In the genomic region with DNA sequence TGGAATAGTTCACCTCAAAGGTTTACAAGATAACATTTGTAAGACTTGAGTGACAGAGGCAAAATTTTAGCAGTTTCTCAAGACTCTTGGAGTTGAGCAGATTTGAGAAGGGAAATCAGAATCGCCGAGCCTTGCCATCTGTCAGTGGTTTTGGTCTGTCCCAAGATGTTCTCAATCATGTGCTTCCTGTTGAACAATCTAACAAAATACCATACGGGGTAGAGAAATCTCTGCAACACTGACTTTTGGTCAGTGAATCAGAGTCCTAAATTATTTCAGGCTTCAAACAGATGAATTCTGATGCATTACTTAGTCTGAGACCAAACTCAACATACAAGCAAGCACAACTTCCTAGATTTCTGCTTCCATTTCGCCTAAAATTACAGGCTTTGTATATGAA, we compare ENCODE assay signal across 13 cellular contexts. TPM values are rescaled to one million over a fixed set of nuclear protein-coding genes. Genes with fewer than 3 reads are reported as not detected.
DNase-seq lines count a peak whose midpoint lies in the region; ATAC-seq and TF ChIP-seq lines count a peak whose summit lies in the region.
"Had no signal": no experiment of that assay in that cellular context is flagged by ENCODE, and none has a peak within 500 bp of the region (broad histone marks: within the 10 kb centered on the region; RNA-seq: fewer than 3 reads in every experiment).

No MANE protein-coding gene starts in this region.

- H3F3A ChIP-seq in GM23248 (ENCODE audit: insufficient read depth) = peaks cover 59% of the 10 kb centered on the region
- peaks cover 29% of the 10 kb centered on the region for H3F3A ChIP-seq in smooth muscle cell (ENCODE audit: low read depth)

- H3K9me3 ChIP-seq in GM23248 (ENCODE audit: low read depth) (no peaks in the 10 kb centered on the region), smooth muscle cell (replicated peaks; ENCODE audit: low read depth) (no peaks in the 10 kb centered on the region)
- H3K9me3 ChIP-seq: Peyer's patch had no signal

- peak overlapping the region in 1 of 3 donors; percentile 33 for H3K4me3 Mint-ChIP-seq in T-cell
- H3K4me3 Mint-ChIP-seq in activated T-cell treated with anti-CD3 and anti-CD28 coated beads, Interleukin-2, amount 50 U/mL, for 24 hours = no peak overlapping the region
- H3K4me3 Mint-ChIP-seq: activated CD8-positive, alpha-beta T cell treated with anti-CD3 and anti-CD28 coated beads, Interleukin-2, amount 10 ng/mL, durations not matched to agents 7 days and 5 days; endodermal cell; natural killer cell had no signal

- H3K27ac ChIP-seq in GM23248 = peak overlapping the region; percentile 12; the same call in 1 of the 2 replicates
- H3K27ac ChIP-seq in smooth muscle cell (ENCODE audit: low read depth) = peak overlapping the region; percentile 78

- H3K9me3 Mint-ChIP-seq in T-cell = no peaks in the 10 kb centered on the region
- H3K9me3 Mint-ChIP-seq in activated T-cell treated with anti-CD3 and anti-CD28 coated beads, Interleukin-2, amount 50 U/mL, for 24 hours = no peaks in the 10 kb centered on the region
- H3K9me3 Mint-ChIP-seq: endodermal cell, natural killer cell had no signal

- H3K79me2 ChIP-seq in GM23248 (ENCODE audit: insufficient read depth) = peaks cover 21% of the 10 kb centered on the region
- peaks cover 45% of the 10 kb centered on the region for H3K79me2 ChIP-seq in smooth muscle cell (ENCODE audit: low read depth)

- 19 to 25% methylated on average over 4 of the region's 4 CpGs for WGBS in GM23248 (ENCODE audit: low coverage in 1 of 2, low lambda C conversion rate in 2 of 2, missing lambda C conversion rate in 2 of 2), 2 experiments
- 68% methylated on average over 4 of the region's 4 CpGs for WGBS in smooth muscle cell (ENCODE audit: low lambda C conversion rate)

- H3K4me2 ChIP-seq in GM23248 (ENCODE audit: unreplicated experiment) (peak overlapping the region; percentile 95), smooth muscle cell (peak overlapping the region; percentile 87)

- H3K4me3 ChIP-seq in GM23248 (peak overlapping the region; percentile 73), foreskin fibroblast (ENCODE audit: low read depth in 1 of 2, low read length in 2 of 2) (peak overlapping the region in 1 of 2 donors; percentile 73), smooth muscle cell (peak overlapping the region; percentile 75)

- H2AFZ ChIP-seq in GM23248 = peak overlapping the region; percentile 17; the same call in 1 of the 2 replicates
- H2AFZ ChIP-seq in smooth muscle cell (ENCODE audit: low read depth) = no peak overlapping the region

- H3K27ac Mint-ChIP-seq in T-cell = no peak overlapping the region
- no peak overlapping the region for H3K27ac Mint-ChIP-seq in activated T-cell treated with anti-CD3 and anti-CD28 coated beads, Interleukin-2, amount 50 U/mL, for 24 hours
- H3K27ac Mint-ChIP-seq: activated CD8-positive, alpha-beta T cell treated with anti-CD3 and anti-CD28 coated beads, Interleukin-2, amount 10 ng/mL, durations not matched to agents 7 days and 5 days; endodermal cell; natural killer cell had no signal

- peaks cover 45 to 53% (median 51%) of the 10 kb centered on the region in 3 donors for H3K4me1 Mint-ChIP-seq in T-cell
- H3K4me1 Mint-ChIP-seq in activated T-cell treated with anti-CD3 and anti-CD28 coated beads, Interleukin-2, amount 50 U/mL, for 24 hours (ENCODE audit: low read depth) = peaks cover 47% of the 10 kb centered on the region

- no peak for ATAC-seq in T-cell (replicated peaks in 1 of 4)
- ATAC-seq in HG03097 (IDR thresholded peaks at IDR 0.05; ENCODE audit: low FRiP score, unreplicated experiment) = no peak
- ATAC-seq: activated CD8-positive, alpha-beta T cell treated with anti-CD3 and anti-CD28 coated beads, Interleukin-2, amount 10 ng/mL, durations not matched to agents 7 days and 5 days; natural killer cell had no signal

- no peaks in the 10 kb centered on the region for H3K9me2 ChIP-seq in GM23248 (ENCODE audit: insufficient read depth)

- H3K27me3 ChIP-seq in GM23248 (replicated peaks; ENCODE audit: insufficient read depth) (no peaks in the 10 kb centered on the region), smooth muscle cell (ENCODE audit: low read depth) (no peaks in the 10 kb centered on the region)
- H3K27me3 ChIP-seq: Peyer's patch had no signal

- TF ChIP-seq CTCF in foreskin fibroblast (IDR thresholded peaks at IDR 0.05; ENCODE audit: low read depth, low read length) (no peak), smooth muscle cell (IDR thresholded peaks at IDR 0.05; ENCODE audit: borderline replicate concordance, insufficient read depth, poor library complexity, severe bottlenecking) (no peak), GM20000 (IDR thresholded peaks at IDR 0.05; ENCODE audit: extremely low read depth, missing control alignments) (no peak)

- H3K4me1 ChIP-seq in GM23248 (ENCODE audit: insufficient read depth) (peaks cover 68% of the 10 kb centered on the region), smooth muscle cell (ENCODE audit: low read depth) (peaks cover 11% of the 10 kb centered on the region)

- no peaks in the 10 kb centered on the region for H3K36me3 ChIP-seq in GM23248 (ENCODE audit: low read depth)
- no peaks in the 10 kb centered on the region for H3K36me3 ChIP-seq in smooth muscle cell (ENCODE audit: low read depth)
- H3K36me3 ChIP-seq: Peyer's patch had no signal

- DNase-seq in GM23248 (peak; percentile 63), SKM-1 (lab: John Stamatoyannopoulos, UW; ENCODE audit: unreplicated experiment) (peak; percentile 22), foreskin fibroblast (peak; percentile 80 to 88), smooth muscle cell (lab: John Stamatoyannopoulos, UW; ENCODE audit: unreplicated experiment) (no peak), T-cell (no peak), GM20000 (ENCODE audit: low spot score) (no peak)
- DNase-seq in activated T-cell treated with anti-CD3 and anti-CD28 coated beads, Interleukin-2, amount 50 U/mL, for 24 hours = no peak
- DNase-seq: activated CD8-positive, alpha-beta T cell treated with anti-CD3 and anti-CD28 coated beads, Interleukin-2, amount 10 ng/mL, durations not matched to agents 7 days and 5 days; endodermal cell; KG1; natural killer cell had no signal

- CTCF ChIA-PET in T-cell (lab: Charles Lee) = no interaction called here

- peaks cover 0 to 3% of the 10 kb centered on the region in 2 donors for H3K27me3 Mint-ChIP-seq in T-cell
- peaks cover 9% of the 10 kb centered on the region for H3K27me3 Mint-ChIP-seq in activated T-cell treated with anti-CD3 and anti-CD28 coated beads, Interleukin-2, amount 50 U/mL, for 24 hours

- H4K20me1 ChIP-seq in GM23248 (ENCODE audit: insufficient read depth) = no peaks in the 10 kb centered on the region
- peaks cover 48% of the 10 kb centered on the region for H4K20me1 ChIP-seq in smooth muscle cell (ENCODE audit: low read depth)

- in situ Hi-C loops in GM23248 (cut with MboI) = no loop called here

- H3K9ac ChIP-seq in GM23248 (peak overlapping the region; percentile 16; the same call in 1 of the 2 replicates), smooth muscle cell (ENCODE audit: low read depth) (peak overlapping the region; percentile 49)

- POLR2A ChIA-PET in T-cell (lab: Charles Lee) = no interaction called here

- no peaks in the 10 kb centered on the region for H3K36me3 Mint-ChIP-seq in T-cell
- H3K36me3 Mint-ChIP-seq in activated T-cell treated with anti-CD3 and anti-CD28 coated beads, Interleukin-2, amount 50 U/mL, for 24 hours (ENCODE audit: low read depth) = peaks cover 4% of the 10 kb centered on the region
- H3K36me3 Mint-ChIP-seq: natural killer cell had no signal

RNA-seq across cellular contexts. Expression of a gene that starts 3.8 kb away (rescaled TPM):
- 26.4 and 30.4 TPM in 2 replicates for total RNA-seq in GM23248 (2014; rRNA removed; shearing (Covaris generic))
- polyA plus RNA-seq in GM23248 (2016; fragmentation: Nextera tagmentation; extraction: Ambion mirVana) (4.0 and 4.5 TPM in 2 replicates), smooth muscle cell (42.5 and 48.5 TPM in 2 replicates)
- total RNA-seq in smooth muscle cell (311 and 363 TPM in 2 replicates), T-cell (1 to 10 TPM; 3.8 to 8.7 (median 6.2) TPM)

Comparison
In these comparisons a context has a peak if more than half of its experiments do, and no peak if none do; other contexts are left out.
1. DNase-seq: peak in GM23248 (single experiment), SKM-1 (single experiment) and foreskin fibroblast (2 of 2); none in smooth muscle cell (single experiment), T-cell (0 of 34), GM20000 (single experiment) and activated T-cell treated with anti-CD3 and anti-CD28 coated beads, Interleukin-2, amount 50 U/mL, for 24 hours (single experiment).